Comparison of ENCODE assay signal across 8 cellular contexts in the genomic region with DNA sequence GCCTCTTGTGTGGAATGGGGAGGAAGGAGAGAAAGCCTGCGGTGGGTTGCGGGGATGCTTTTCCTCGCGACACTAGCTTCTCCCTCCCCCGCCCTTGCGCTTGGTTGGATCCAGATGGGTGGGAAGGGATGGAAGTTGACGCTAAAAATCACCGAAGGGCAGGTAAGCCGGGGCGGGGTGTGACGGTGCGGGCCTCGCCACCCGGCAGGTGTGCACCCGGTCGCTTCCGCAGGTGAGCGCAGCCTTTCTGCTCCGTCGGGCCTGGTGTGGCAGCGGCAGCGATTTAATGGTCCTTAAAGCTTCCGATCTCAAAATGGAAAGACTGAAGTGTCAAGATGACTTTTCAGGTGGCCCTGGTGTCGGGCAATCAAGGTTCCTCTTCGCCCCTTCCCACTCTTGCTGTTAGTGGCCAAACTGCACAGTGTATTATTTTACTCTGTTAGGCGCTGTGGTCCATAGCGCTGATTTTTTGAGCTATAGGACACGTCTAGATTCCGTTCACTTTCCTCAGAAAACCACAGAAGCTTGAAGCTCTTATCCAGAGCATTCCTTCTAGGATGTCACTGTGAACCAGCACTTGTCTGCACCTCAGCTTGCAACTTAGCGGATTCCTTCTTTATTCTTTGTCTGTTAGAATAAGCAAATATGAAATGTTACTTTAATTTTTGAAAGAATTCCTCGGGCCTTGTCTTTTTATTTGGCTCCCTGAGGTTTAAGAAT. TPM values are rescaled to one million over a fixed set of nuclear protein-coding genes. Genes with fewer than 3 reads are reported as not detected.
DNase-seq lines count a peak whose midpoint lies in the region; ATAC-seq and TF ChIP-seq lines count a peak whose summit lies in the region.

No MANE protein-coding gene starts in this region.

- H3K4me3 ChIP-seq in GM23248 (peak overlapping the region; percentile 95), SK-N-MC (peak overlapping the region; percentile 90), brain microvascular endothelial cell (ENCODE audit: low read depth, low read length) (peak overlapping the region; percentile 85)

- peaks cover 74% of the 10 kb centered on the region for H3K36me3 Mint-ChIP-seq in CD4-positive, alpha-beta T cell (ENCODE audit: low read depth)

- CTCF ChIA-PET in CD4-positive, alpha-beta T cell (lab: Charles Lee) = interaction anchor here (1.7 kb wide), 1 partner anchor 52 kb away, joined by 6 read pairs; no protein-coding TSS in a partner anchor

- H2AFZ ChIP-seq in GM23248 = peak overlapping the region; percentile 87

- intact Hi-C loops in CD4-positive, alpha-beta T cell (cut with DNase I, micrococcal nuclease) = loop anchor here (2.0 to 10.0 kb wide), 5 partner anchors 146 to 1054 kb away; a partner anchor contains a TSS

- H3K27me3 Mint-ChIP-seq in CD4-positive, alpha-beta T cell = peaks cover 4% of the 10 kb centered on the region

- H3K36me3 ChIP-seq in GM23248 (ENCODE audit: low read depth) (peaks cover 20% of the 10 kb centered on the region), SK-N-MC (ENCODE audit: insufficient read depth, low read length) (peaks cover 57% of the 10 kb centered on the region), brain microvascular endothelial cell (replicated peaks) (peaks cover 23% of the 10 kb centered on the region)

- H3F3A ChIP-seq in GM23248 (ENCODE audit: insufficient read depth) = peaks cover 25% of the 10 kb centered on the region

- peaks cover 78% of the 10 kb centered on the region for H3K4me1 Mint-ChIP-seq in CD4-positive, alpha-beta T cell (ENCODE audit: low read depth)

- no peaks in the 10 kb centered on the region for H3K9me3 ChIP-seq in CD4-positive, alpha-beta T cell (ENCODE audit: control insufficient read depth, low read length)
- H3K9me3 ChIP-seq in GM23248 (ENCODE audit: low read depth) (no peaks in the 10 kb centered on the region), SK-N-MC (ENCODE audit: low read depth, low read length) (no peaks in the 10 kb centered on the region)

- peak overlapping the region; percentile 81 for H3K4me2 ChIP-seq in GM23248 (ENCODE audit: unreplicated experiment)

- peak overlapping the region; percentile 99 for H3K9ac ChIP-seq in GM23248
- H3K9ac ChIP-seq in SK-N-MC (ENCODE audit: insufficient read length) = peak overlapping the region; percentile 100

- 3 to 4% methylated on average over 31 of the region's 31 CpGs for WGBS in GM23248 (ENCODE audit: low coverage in 1 of 2, low lambda C conversion rate in 2 of 2, missing lambda C conversion rate in 2 of 2), 2 experiments

- peaks cover 88% of the 10 kb centered on the region for H3K79me2 ChIP-seq in GM23248 (ENCODE audit: insufficient read depth)

- peaks cover 10% of the 10 kb centered on the region for H3K4me1 ChIP-seq in GM23248 (ENCODE audit: insufficient read depth)

- no peak for TF ChIP-seq CTCF in CD4-positive, alpha-beta T cell (IDR thresholded peaks at IDR 0.05)
- no peak for TF ChIP-seq CTCF in brain microvascular endothelial cell (IDR thresholded peaks at IDR 0.05; ENCODE audit: low read depth, low read length, missing control alignments)

- POLR2A ChIA-PET in CD4-positive, alpha-beta T cell (lab: Charles Lee) = interaction anchor here (1.0 to 5.8 kb wide), 5 partner anchors 9 to 959 kb away, joined by 3 to 277 read pairs (median 4); a partner anchor contains a TSS

- H3K27ac ChIP-seq in CD4-positive, alpha-beta T cell (ENCODE audit: low read depth, low read length) = peak overlapping the region; percentile 98
- H3K27ac ChIP-seq in GM23248 = peak overlapping the region; percentile 97
- H3K27ac ChIP-seq in SK-N-MC = peak overlapping the region; percentile 61; the same call in 1 of the 2 replicates
- peak overlapping the region; percentile 91 for H3K27ac ChIP-seq in brain microvascular endothelial cell
- H3K27ac ChIP-seq in layer of hippocampus (ENCODE audit: low read depth, low read length) = peak overlapping the region; percentile 94

- H3K27me3 ChIP-seq in CD4-positive, alpha-beta T cell (ENCODE audit: control insufficient read depth, insufficient read depth, low read length) = no peaks in the 10 kb centered on the region
- H3K27me3 ChIP-seq in GM23248 (replicated peaks; ENCODE audit: insufficient read depth) (no peaks in the 10 kb centered on the region), brain microvascular endothelial cell (replicated peaks) (no peaks in the 10 kb centered on the region), layer of hippocampus (ENCODE audit: control insufficient read depth, insufficient read depth, low read length) (no peaks in the 10 kb centered on the region)

- peaks cover 25% of the 10 kb centered on the region for H4K20me1 ChIP-seq in GM23248 (ENCODE audit: insufficient read depth)

- no peaks in the 10 kb centered on the region for H3K9me3 Mint-ChIP-seq in CD4-positive, alpha-beta T cell

- peak overlapping the region; percentile 100 for H3K4me3 Mint-ChIP-seq in CD4-positive, alpha-beta T cell

- H3K9me2 ChIP-seq in GM23248 (ENCODE audit: insufficient read depth) = no peaks in the 10 kb centered on the region

- in situ Hi-C loops in GM23248 (cut with MboI) = no loop called here
- in situ Hi-C loops in brain microvascular endothelial cell (cut with HindIII; ENCODE audit: low pct_ligation_motif_present, low sequenced_read_pairs) = no loop called here

- peak overlapping the region; percentile 99 for H3K27ac Mint-ChIP-seq in CD4-positive, alpha-beta T cell

- peak; percentile 11 for ATAC-seq in CD4-positive, alpha-beta T cell (ENCODE audit: poor library complexity)
- no peak for ATAC-seq in GM18909 (IDR thresholded peaks at IDR 0.05; ENCODE audit: poor library complexity, unreplicated experiment)

- peak; percentile 17 to 51 (median 40) for DNase-seq in CD4-positive, alpha-beta T cell
- DNase-seq in GM23248 (peak; percentile 60), SK-N-MC (ENCODE audit: low read depth, low spot score) (no peak), brain microvascular endothelial cell (peak; percentile 16), T1000 (lab: John Stamatoyannopoulos, UW) (no peak)
- peak; percentile 19 for DNase-seq in stimulated activated CD8-positive, alpha-beta memory T cell treated with anti-CD3 and anti-CD28 coated beads, Interleukin-12 subunit alpha, Interleukin-12 subunit beta, amount 100 ng/mL, for 1 hour (ENCODE audit: low read depth)

RNA-seq across cellular contexts. Expression of a gene that starts 0.8 kb away (rescaled TPM):
- total RNA-seq in CD4-positive, alpha-beta T cell = 10 to 100 TPM; 17.9 to 19.4 TPM
- 34.0 and 41.4 TPM in 2 replicates for total RNA-seq in GM23248 (2014; rRNA removed; shearing (Covaris generic))
- 35.6 and 36.9 TPM in 2 replicates for polyA plus RNA-seq in GM23248 (2016; fragmentation: Nextera tagmentation; extraction: Ambion mirVana)

RNA-seq across cellular contexts. Expression of a gene that starts 0.9 kb away (rescaled TPM):
- total RNA-seq in CD4-positive, alpha-beta T cell = 100 to 1,000 TPM; 461 to 467 TPM
- 150 and 163 TPM in 2 replicates for total RNA-seq in GM23248 (2014; rRNA removed; shearing (Covaris generic))
- 130 and 132 TPM in 2 replicates for polyA plus RNA-seq in GM23248 (2016; fragmentation: Nextera tagmentation; extraction: Ambion mirVana)

RNA-seq across cellular contexts. Expression of a gene that starts 57.4 kb away (rescaled TPM):
- total RNA-seq in CD4-positive, alpha-beta T cell = 100 to 1,000 TPM; 235 to 244 TPM
- total RNA-seq in GM23248 (2014; rRNA removed; shearing (Covaris generic)) = 19.5 and 31.2 TPM in 2 replicates
- polyA plus RNA-seq in GM23248 (2016; fragmentation: Nextera tagmentation; extraction: Ambion mirVana) = 115 and 118 TPM in 2 replicates

Comparison
In these comparisons a context has a peak if more than half of its experiments do, and no peak if none do; other contexts are left out.
1. DNase-seq: peak in CD4-positive, alpha-beta T cell (10 of 10), GM23248 (single experiment), brain microvascular endothelial cell (single experiment) and stimulated activated CD8-positive, alpha-beta memory T cell treated with anti-CD3 and anti-CD28 coated beads, Interleukin-12 subunit alpha, Interleukin-12 subunit beta, amount 100 ng/mL, for 1 hour (single experiment); none in SK-N-MC (single experiment) and T1000 (single experiment).
2. Peak in every context shown above with its lines, with median percentiles within 50 percentile points of each other: H3K27ac ChIP-seq and H3K4me3 ChIP-seq.